Comparison of ENCODE assay signal across 17 cellular contexts in genomic region chr5:177093082-177093712, GRCh38. TPM values are rescaled to one million over a fixed set of nuclear protein-coding genes. Genes with fewer than 3 reads are reported as not detected.
DNase-seq lines count a peak whose midpoint lies in the region; ATAC-seq and TF ChIP-seq lines count a peak whose summit lies in the region.
"Had no signal": no experiment of that assay in that cellular context is flagged by ENCODE, and none has a peak within 500 bp of the region (broad histone marks: within the 10 kb centered on the region; RNA-seq: fewer than 3 reads in every experiment).

No MANE protein-coding gene starts in this region.

- H2BK15ac ChIP-seq in IMR-90 (ENCODE audit: low read depth, low read length): 0 out of 3 replicates have a peak overlapping the region, but pooled peaks have one; percentile 40
- no peak overlapping the region for H2BK15ac ChIP-seq in neuronal stem cell (ENCODE audit: low read length)

- H3K9me3 ChIP-seq in IMR-90 (ENCODE audit: control insufficient read depth, insufficient read depth, low read length): no peaks in the 10 kb centered on the region
- no peaks in the 10 kb centered on the region for H3K9me3 ChIP-seq in neuronal stem cell (replicated peaks in 1 of 2; ENCODE audit: control insufficient read depth in 2 of 2, insufficient read depth in 1 of 2, low read depth in 1 of 2, low read length in 2 of 2)
- no peaks in the 10 kb centered on the region for H3K9me3 ChIP-seq in prostate gland
- H3K9me3 ChIP-seq: A549 had no signal

- no peak for TF ChIP-seq RAD21 in IMR-90 (IDR thresholded peaks at IDR 0.05; ENCODE audit: low read length)

- H4K91ac ChIP-seq in IMR-90 (ENCODE audit: insufficient read depth, low read depth, low read length): no peak overlapping the region
- H4K91ac ChIP-seq in neuronal stem cell (ENCODE audit: low read depth, low read length, poor library complexity): no peak overlapping the region

- H2BK120ac ChIP-seq in IMR-90 (ENCODE audit: low read depth, low read length): no peak overlapping the region
- no peak overlapping the region for H2BK120ac ChIP-seq in neuronal stem cell (ENCODE audit: low read depth, low read length)

- dilution Hi-C loops in IMR-90 (cut with HindIII; ENCODE audit: low sequenced_read_pairs, unreplicated experiment): no loop called here

- WGBS in IMR-90 (ENCODE audit: extremely low coverage in 2 of 2, insufficient read length in 1 of 2), 2 experiments: 96% methylated on average over 20 of the region's 40 CpGs; no CpG with 5 or more reads in 1 of the 2 experiments
- WGBS in neuronal stem cell (ENCODE audit: extremely low coverage in 2 of 2, insufficient read length in 2 of 2, insufficient replicate concordance in 1 of 2), 2 donors: no CpG with 5 or more reads among the region's 40 CpGs
- 88% methylated on average over 31 of the region's 40 CpGs for WGBS in prostate gland

- H3K27me3 ChIP-seq in IMR-90 (ENCODE audit: control insufficient read depth, insufficient read depth, low read length): no peaks in the 10 kb centered on the region
- H3K27me3 ChIP-seq in neuronal stem cell (ENCODE audit: control insufficient read depth in 3 of 3, insufficient read depth in 3 of 3, low read depth in 1 of 3, low read length in 3 of 3): peaks cover 0 to 53% (median 2%) of the 10 kb centered on the region in 3 experiments
- H3K27me3 ChIP-seq in prostate gland (replicated peaks; ENCODE audit: insufficient read depth): no peaks in the 10 kb centered on the region

- BruUV-seq in IMR-90 (replicated peaks; lab: Mats Ljungman, UMichigan): no TSS peak

- H3K4ac ChIP-seq in IMR-90 (ENCODE audit: low read depth, low read length) (no peak overlapping the region), neuronal stem cell (ENCODE audit: low read length) (no peak overlapping the region)

- H3K36me3 ChIP-seq in IMR-90 (ENCODE audit: control insufficient read depth, insufficient read depth, low read length): peaks cover 12% of the 10 kb centered on the region; the same call in 1 of the 2 replicates
- peaks cover 0 to 19% of the 10 kb centered on the region in 2 donors for H3K36me3 ChIP-seq in neuronal stem cell (replicated peaks in 1 of 2; ENCODE audit: control insufficient read depth in 2 of 2, insufficient read depth in 2 of 2, low read length in 2 of 2)
- no peaks in the 10 kb centered on the region for H3K36me3 ChIP-seq in prostate gland

- TF ChIP-seq CTCF in IMR-90 (conservative IDR thresholded peaks at IDR 0.05; ENCODE audit: low read depth, low read length) (no peak), coronary artery (IDR thresholded peaks at IDR 0.05) (no peak), prostate gland (IDR thresholded peaks at IDR 0.05) (no peak), mesothelial cell of epicardium (IDR thresholded peaks at IDR 0.05; ENCODE audit: unreplicated experiment) (no peak)

- 0 out of 2 replicates have a peak, but pooled peaks cover 8% of the 10 kb centered on the region for H3K9me1 ChIP-seq in IMR-90 (ENCODE audit: insufficient read depth, low read length)

- H3K27ac ChIP-seq in IMR-90 (ENCODE audit: insufficient read depth, low read length) (no peak overlapping the region), coronary artery (no peak overlapping the region), neuronal stem cell (replicated peaks; ENCODE audit: low read length) (no peak overlapping the region), prostate gland (no peak overlapping the region)
- H3K27ac ChIP-seq: 22Rv1, C4-2B had no signal

- H3K18ac ChIP-seq in IMR-90 (ENCODE audit: low read depth, low read length) (no peak overlapping the region), neuronal stem cell (ENCODE audit: low read length) (no peak overlapping the region)

- no peaks in the 10 kb centered on the region; the same call in 1 of the 2 replicates for H4K20me1 ChIP-seq in IMR-90 (ENCODE audit: insufficient read depth, low read length)

- no peaks in the 10 kb centered on the region for H3K79me1 ChIP-seq in IMR-90 (ENCODE audit: low read depth in 1 of 2, low read length in 2 of 2)
- peaks cover 3% of the 10 kb centered on the region for H3K79me1 ChIP-seq in neuronal stem cell (ENCODE audit: low read depth, low read length)

- H3K4me1 Mint-ChIP-seq in mesothelial cell of epicardium: no peaks in the 10 kb centered on the region

- DNase-seq in NCI-H1436 (lab: John Stamatoyannopoulos, UW): peak; percentile 4
- no peak for DNase-seq in NCI-H1436 treated with DMSO at 0.1 percent for 48 hours (lab: John Stamatoyannopoulos, UW)
- no peak for DNase-seq in IMR-90
- DNase-seq in coronary artery (ENCODE audit: low spot score): peak; percentile 62
- no peak for DNase-seq in neuronal stem cell (ENCODE audit: low spot score)
- no peak for DNase-seq in prostate gland (ENCODE audit: low spot score)
- no peak for DNase-seq in mesothelial cell of epicardium (ENCODE audit: low spot score in 2 of 2, unreplicated experiment in 2 of 2)
- no peak for DNase-seq in COLO829 (ENCODE audit: low spot score)
- DNase-seq: AML-193; CD4-positive, alpha-beta T cell; DMS79 treated with DMSO at 0.1 percent for 48 hours; GF-D8; H9 had no signal

- H2AK5ac ChIP-seq in IMR-90 (ENCODE audit: low read depth, low read length) (peak overlapping the region; percentile 74), neuronal stem cell (ENCODE audit: low read depth, low read length) (no peak overlapping the region)

- H2BK20ac ChIP-seq in IMR-90 (ENCODE audit: low read depth, low read length): no peak overlapping the region

- H3K4me3 Mint-ChIP-seq in mesothelial cell of epicardium: no peak overlapping the region
- H3K4me3 Mint-ChIP-seq: CD4-positive, alpha-beta T cell; H9 had no signal

- H3K27ac Mint-ChIP-seq in mesothelial cell of epicardium: no peak overlapping the region
- H3K27ac Mint-ChIP-seq: CD4-positive, alpha-beta T cell had no signal

- no peak overlapping the region for H4K5ac ChIP-seq in IMR-90 (ENCODE audit: low read depth, low read length)

- no peak overlapping the region for H3K14ac ChIP-seq in IMR-90 (replicated peaks; ENCODE audit: low read depth, low read length)
- peak overlapping the region; percentile 97 for H3K14ac ChIP-seq in neuronal stem cell (ENCODE audit: low read length)

- no peak overlapping the region for H3K56ac ChIP-seq in IMR-90 (ENCODE audit: extremely low read depth, insufficient read depth, low read length)

- intact Hi-C loops in IMR-90 (cut with micrococcal nuclease): no loop called here
- intact Hi-C loops in prostate gland (cut with DNase I): no loop called here

- no peak for ATAC-seq in IMR-90 (ENCODE audit: low read depth)
- ATAC-seq: A549, GM12878 had no signal

- no peak overlapping the region for H2AFZ ChIP-seq in IMR-90 (replicated peaks; ENCODE audit: low read length, poor library complexity)
- H2AFZ ChIP-seq in neuronal stem cell (ENCODE audit: low read length): no peak overlapping the region

- peak overlapping the region; percentile 55 for H2AK9ac ChIP-seq in IMR-90 (replicated peaks; ENCODE audit: low read depth, low read length, poor library complexity)

- peak overlapping the region in 1 of 2 experiments; percentile 46; a peak in 1 of 4 replicates for H4K8ac ChIP-seq in IMR-90 (ENCODE audit: low read depth in 2 of 2, low read length in 2 of 2)
- H4K8ac ChIP-seq in neuronal stem cell (ENCODE audit: low read depth, low read length): peak overlapping the region; percentile 74

- H3K36me3 Mint-ChIP-seq in mesothelial cell of epicardium: no peaks in the 10 kb centered on the region

- H3K9me3 Mint-ChIP-seq in mesothelial cell of epicardium: no peaks in the 10 kb centered on the region
- H3K9me3 Mint-ChIP-seq: CD4-positive, alpha-beta T cell; H9 had no signal

- H3K4me3 ChIP-seq in IMR-90 (ENCODE audit: insufficient read depth, low read depth, low read length) (no peak overlapping the region), coronary artery (no peak overlapping the region), neuronal stem cell (ENCODE audit: low read length in 2 of 2) (no peak overlapping the region), prostate gland (no peak overlapping the region)
- H3K4me3 ChIP-seq: A549, GM12878 had no signal

- CTCF ChIA-PET in IMR-90 (lab: Yijun Ruan, JAX): no interaction called here

- H3K23ac ChIP-seq in IMR-90 (ENCODE audit: low read depth, low read length) (no peak overlapping the region), neuronal stem cell (ENCODE audit: low read depth, low read length, poor library complexity) (peak overlapping the region; percentile 70)

- H3K27me3 Mint-ChIP-seq in mesothelial cell of epicardium (ENCODE audit: low read depth): peaks cover 9% of the 10 kb centered on the region

- H2BK5ac ChIP-seq in IMR-90 (ENCODE audit: low read depth, low read length, poor library complexity, severe bottlenecking): no peak overlapping the region
- no peak overlapping the region for H2BK5ac ChIP-seq in neuronal stem cell (ENCODE audit: low read length)

- TF ChIP-seq POLR2A in IMR-90 (IDR thresholded peaks at IDR 0.05; ENCODE audit: low read depth, low read length) (no peak), prostate gland (IDR thresholded peaks at IDR 0.05) (no peak)

- H3K9ac ChIP-seq in IMR-90 (ENCODE audit: low read depth, low read length) (no peak overlapping the region), neuronal stem cell (ENCODE audit: low read depth, low read length, poor library complexity) (no peak overlapping the region)

- POLR2A ChIA-PET in IMR-90 (lab: Charles Lee; ENCODE audit: unreplicated experiment): no interaction called here

- H3K4me1 ChIP-seq in IMR-90 (ENCODE audit: control insufficient read depth, insufficient read depth, low read length) (peaks cover 29% of the 10 kb centered on the region), neuronal stem cell (ENCODE audit: control insufficient read depth in 2 of 2, insufficient read depth in 1 of 2, low read depth in 1 of 2, low read length in 2 of 2) (peaks cover 3 to 14% of the 10 kb centered on the region in 2 donors), prostate gland (replicated peaks) (no peaks in the 10 kb centered on the region)

- H3K4me2 ChIP-seq in IMR-90 (ENCODE audit: low read depth, low read length) (no peak overlapping the region), neuronal stem cell (ENCODE audit: insufficient read depth, low read length, poor library complexity, severe bottlenecking) (no peak overlapping the region)

- peak overlapping the region; percentile 42 for H2BK12ac ChIP-seq in neuronal stem cell (ENCODE audit: low read length)

- in situ Hi-C loops in IMR-90 (cut with MboI; ENCODE audit: low sequenced_read_pairs): no loop called here

RNA-seq across cellular contexts. Expression of gene FGFR4, which starts 6.5 kb away (rescaled TPM):
- 0.90 and 1.7 TPM in 2 replicates for total RNA-seq in IMR-90 (2012; rRNA removed)
- 2.4 TPM in 2 replicates for polyA plus RNA-seq in IMR-90 (2012; rRNA removed)
- polyA plus RNA-seq in IMR-90 (2012; cell fraction: cytosol; rRNA removed): 2.5 TPM in 2 replicates
- 5.8 and 8.5 TPM in 2 replicates for polyA plus RNA-seq in IMR-90 (2012; cell fraction: nucleus; rRNA removed; ENCODE audit: low replicate concordance)
- 16.0 TPM for polyA plus RNA-seq in neuronal stem cell (2013, experiment 1 of 2)
- 16.0 TPM for polyA plus RNA-seq in neuronal stem cell (2013, experiment 2 of 2)
- total RNA-seq in prostate gland: 1 to 10 TPM; 2.2 to 7.1 TPM
- total RNA-seq in mesothelial cell of epicardium: 4.7 to 8.0 TPM (median 5.9 TPM) in 3 replicates

RNA-seq across cellular contexts. Expression of gene NSD1, which starts 40.4 kb away (rescaled TPM):
- total RNA-seq in IMR-90 (2012; rRNA removed) (31.0 and 34.2 TPM in 2 replicates), prostate gland (10 to 100 TPM; 37.2 to 53.9 TPM), mesothelial cell of epicardium (153 to 164 TPM (median 161 TPM) in 3 replicates)
- polyA plus RNA-seq in IMR-90 (2012; rRNA removed): 7.7 and 8.1 TPM in 2 replicates
- polyA plus RNA-seq in IMR-90 (2012; cell fraction: cytosol; rRNA removed): 2.4 and 3.2 TPM in 2 replicates
- polyA plus RNA-seq in IMR-90 (2012; cell fraction: nucleus; rRNA removed; ENCODE audit: low replicate concordance): 5.7 and 14.9 TPM in 2 replicates
- polyA plus RNA-seq in neuronal stem cell (2013, experiment 1 of 2): 23.2 TPM
- polyA plus RNA-seq in neuronal stem cell (2013, experiment 2 of 2): 22.8 TPM

Comparison
In these comparisons a context has a peak if more than half of its experiments do, and no peak if none do; other contexts are left out.
1. DNase-seq: peak in NCI-H1436 (single experiment) and coronary artery (single experiment); none in NCI-H1436 treated with DMSO at 0.1 percent for 48 hours (single experiment), IMR-90 (single experiment), neuronal stem cell (single experiment), prostate gland (single experiment), mesothelial cell of epicardium (0 of 2) and COLO829 (single experiment).